Comparison of ENCODE assay signal across 15 cellular contexts in the genomic region with DNA sequence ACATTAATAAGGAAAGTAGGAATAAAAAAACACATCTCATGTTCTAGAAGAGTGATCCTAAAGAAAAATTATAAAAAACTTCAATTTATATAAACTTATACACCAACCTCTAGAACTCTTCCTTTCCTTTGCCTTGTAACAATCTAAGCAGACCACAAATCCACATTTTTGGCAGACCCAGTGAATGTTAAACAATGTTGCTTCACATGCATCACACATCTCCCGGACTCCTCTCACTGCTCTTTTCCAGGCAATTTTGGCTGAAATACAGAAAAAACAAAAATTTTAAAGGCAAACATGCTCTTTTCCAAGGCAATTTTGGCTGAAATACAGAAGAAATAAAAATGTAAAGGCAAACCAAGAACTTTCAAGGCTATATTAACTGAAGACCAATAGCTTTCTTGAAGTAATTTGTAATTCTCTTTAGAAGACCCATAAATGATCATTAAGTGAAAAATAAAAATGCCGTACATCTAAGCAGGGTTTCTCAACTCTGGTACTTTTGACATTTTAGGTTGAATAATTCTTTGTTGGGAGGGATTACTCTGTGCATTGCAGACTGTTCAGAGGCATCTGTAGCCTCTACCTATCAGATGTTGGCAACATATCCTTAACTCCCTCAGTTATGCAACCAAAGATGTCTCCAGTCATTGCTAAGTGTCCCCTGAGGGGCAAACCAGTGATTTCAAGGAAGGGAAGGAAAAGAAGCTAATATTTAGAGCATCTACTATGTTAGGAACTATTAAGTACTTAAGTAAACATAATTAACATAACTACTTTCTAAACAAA.
A peak's percentile ranks its signal among the peaks of the same experiment; 100 is the strongest.
DNase-seq lines count a peak whose midpoint lies in the region; ATAC-seq, FAIRE-seq and TF ChIP-seq lines count a peak whose summit lies in the region.
"Had no signal": no experiment of that assay in that cellular context is flagged by ENCODE, and none has a peak within 500 bp of the region (broad histone marks: within the 10 kb centered on the region; RNA-seq: fewer than 3 reads in every experiment).

No MANE protein-coding gene starts in this region.

- H3K9me3 ChIP-seq in left lung: no peaks in the 10 kb centered on the region

- H3K9me3 Mint-ChIP-seq in chondrocyte (ENCODE audit: low read depth): no peaks in the 10 kb centered on the region
- H3K9me3 Mint-ChIP-seq: activated B cell treated with CpG ODN at 0.5 μM for 24 hours; CD4-positive, alpha-beta memory T cell had no signal

- peaks cover 0 to 86% of the 10 kb centered on the region in 2 donors for H3K36me3 ChIP-seq in left lung

- H3K4me3 Mint-ChIP-seq in chondrocyte (ENCODE audit: unreplicated experiment): no peak overlapping the region
- H3K4me3 Mint-ChIP-seq: activated B cell treated with CpG ODN at 0.5 μM for 24 hours; CD4-positive, alpha-beta memory T cell had no signal

- H3K27me3 ChIP-seq in left lung: no peaks in the 10 kb centered on the region

- peak overlapping the region in 1 of 2 donors; percentile 34 for H3K27ac ChIP-seq in left lung

- peak; percentile 39 for ATAC-seq in left lung
- ATAC-seq in HG02798 (IDR thresholded peaks at IDR 0.05; ENCODE audit: poor library complexity, unreplicated experiment): no peak

- no peak for TF ChIP-seq CTCF in HFF-Myc (IDR thresholded peaks at IDR 0.05; ENCODE audit: low read depth, low read length, missing control alignments)
- TF ChIP-seq CTCF in chondrocyte (IDR thresholded peaks at IDR 0.05): no peak
- TF ChIP-seq CTCF in left lung (IDR thresholded peaks at IDR 0.05): no peak

- peaks cover 20% of the 10 kb centered on the region for H3K36me3 Mint-ChIP-seq in chondrocyte (ENCODE audit: low read depth)

- no peak for FAIRE-seq in urothelium cell line (lab: Jason Lieb, UNC)
- FAIRE-seq: frontal cortex, H1, keratinocyte had no signal

- H3K4me3 ChIP-seq in HFF-Myc (replicated peaks; ENCODE audit: low read depth, low read length): no peak overlapping the region
- no peak overlapping the region for H3K4me3 ChIP-seq in left lung

- peak overlapping the region; percentile 91 for H3K27ac Mint-ChIP-seq in chondrocyte (ENCODE audit: unreplicated experiment)

- H3K4me1 ChIP-seq in left lung: no peaks in the 10 kb centered on the region

- H3K4me1 Mint-ChIP-seq in chondrocyte (ENCODE audit: low read depth): peaks cover 46% of the 10 kb centered on the region

- intact Hi-C loops in left lung (cut with DNase I): no loop called here

- peak; percentile 30 for DNase-seq in AG08396 (ENCODE audit: low spot score)
- peak; percentile 17 for DNase-seq in HFF-Myc (ENCODE audit: extremely low read depth, low read depth)
- no peak for DNase-seq in chondrocyte (ENCODE audit: low spot score)
- DNase-seq in left lung: no peak
- no peak for DNase-seq in urothelium cell line (ENCODE audit: low spot score)
- DNase-seq in central memory CD4-positive, alpha-beta T cell: no peak
- no peak for DNase-seq in activated CD8-positive, alpha-beta memory T cell treated with anti-CD3 and anti-CD28 coated beads, Interleukin-2, amount 50 U/mL, for 4 hours
- DNase-seq: activated B cell treated with CpG ODN at 0.5 μM for 24 hours; CD4-positive, alpha-beta memory T cell; NCI-H146; NCI-H748 treated with DMSO at 0.1 percent for 48 hours had no signal

- no peaks in the 10 kb centered on the region for H3K27me3 Mint-ChIP-seq in chondrocyte (ENCODE audit: low read depth)
- H3K27me3 Mint-ChIP-seq: activated B cell treated with CpG ODN at 0.5 μM for 24 hours; CD4-positive, alpha-beta memory T cell had no signal

Comparison
In these comparisons a context has a peak if more than half of its experiments do, and no peak if none do; other contexts are left out.
1. DNase-seq: peak in AG08396 (single experiment) and HFF-Myc (single experiment); none in chondrocyte (single experiment), left lung (0 of 2), urothelium cell line (single experiment), central memory CD4-positive, alpha-beta T cell (single experiment) and activated CD8-positive, alpha-beta memory T cell treated with anti-CD3 and anti-CD28 coated beads, Interleukin-2, amount 50 U/mL, for 4 hours (single experiment).